Comparison of ENCODE assay signal across 11 cellular contexts in genomic region chr10:102633848-102634247, GRCh38. TPM values are rescaled to one million over a fixed set of nuclear protein-coding genes. Genes with fewer than 3 reads are reported as not detected.
A peak's percentile ranks its signal among the peaks of the same experiment; 100 is the strongest.
DNase-seq lines count a peak whose midpoint lies in the region; FAIRE-seq and TF ChIP-seq lines count a peak whose summit lies in the region.
"Had no signal": no experiment of that assay in that cellular context is flagged by ENCODE, and none has a peak within 500 bp of the region (broad histone marks: within the 10 kb centered on the region; RNA-seq: fewer than 3 reads in every experiment).

No MANE protein-coding gene starts in this region.

- H3K4me1 ChIP-seq in H1 (replicated peaks in 1 of 4; ENCODE audit: control insufficient read depth in 3 of 4, insufficient read depth in 4 of 4, low read length in 3 of 4) (peaks cover 11 to 42% (median 29%) of the 10 kb centered on the region in 4 experiments), vagina (peaks cover 49% of the 10 kb centered on the region)

- H3K27ac Mint-ChIP-seq in activated naive CD4-positive, alpha-beta T cell treated with anti-CD3 and anti-CD28 coated beads, Interleukin-2, amount 50 U/mL, for 24 hours: peak overlapping the region; percentile 68
- H3K27ac Mint-ChIP-seq in nephron: peak overlapping the region; percentile 97 to 100 (median 100)

- POLR2A ChIA-PET in H1 (lab: Charles Lee; ENCODE audit: partially characterized antibody): no interaction called here

- H3K27me3 ChIP-seq in H1 (replicated peaks in 1 of 4; ENCODE audit: control insufficient read depth in 3 of 4, extremely low read depth in 1 of 4, insufficient read depth in 3 of 4, low read length in 3 of 4): no peaks in the 10 kb centered on the region
- no peaks in the 10 kb centered on the region for H3K27me3 ChIP-seq in vagina

- no peak overlapping the region for H3K4me3 Mint-ChIP-seq in activated naive CD4-positive, alpha-beta T cell treated with anti-CD3 and anti-CD28 coated beads, Interleukin-2, amount 50 U/mL, for 24 hours
- peak overlapping the region in 1 of 3 experiments; percentile 52 for H3K4me3 Mint-ChIP-seq in nephron
- H3K4me3 Mint-ChIP-seq: B cell had no signal

- TF ChIP-seq RAD21 in H1 (IDR thresholded peaks at IDR 0.05 in 1 of 2, conservative IDR thresholded peaks at IDR 0.05 in 1 of 2; ENCODE audit: low read depth in 2 of 2, low read length in 2 of 2): no peak

- H4K5ac ChIP-seq in H1 (ENCODE audit: insufficient read length, low read depth, low read length): no peak overlapping the region

- 0 out of 2 replicates have a peak overlapping the region, but pooled peaks have one; percentile 17 for H2BK12ac ChIP-seq in H1 (ENCODE audit: low read depth, low read length)

- no peak overlapping the region for H2BK20ac ChIP-seq in H1 (ENCODE audit: low read length)

- TF ChIP-seq CTCF in H1 (IDR thresholded peaks at IDR 0.05; ENCODE audit: control extremely low read depth in 1 of 3, insufficient read depth in 1 of 3, low read depth in 1 of 3, low read length in 3 of 3): no peak
- TF ChIP-seq CTCF in nephron (IDR thresholded peaks at IDR 0.05; ENCODE audit: unreplicated experiment in 3 of 3): no peak
- no peak for TF ChIP-seq CTCF in vagina (IDR thresholded peaks at IDR 0.05)

- H3K23ac ChIP-seq in H1 (ENCODE audit: insufficient read length): no peak overlapping the region

- H2BK15ac ChIP-seq in H1 (ENCODE audit: low read length): no peak overlapping the region

- no peak for DNase-seq in activated naive CD4-positive, alpha-beta T cell (lab: John Stamatoyannopoulos, UW)
- DNase-seq in H1 (ENCODE audit: low read depth in 1 of 2, low spot score in 2 of 2) (no peak), vagina (ENCODE audit: extremely low spot score in 2 of 2) (no peak), SHP77 (lab: John Stamatoyannopoulos, UW) (no peak), H4 (ENCODE audit: low spot score) (no peak)
- no peak for DNase-seq in stimulated activated CD4-positive, alpha-beta T cell treated with anti-CD3 and anti-CD28 coated beads, Interleukin-15, amount 100 ng/mL, for 24 hours
- DNase-seq: activated T-cell treated with anti-CD3 and anti-CD28 coated beads, Interleukin-2, amount 50 U/mL, for 1 hour had no signal

- H2AFZ ChIP-seq in H1 (ENCODE audit: low read length): no peak overlapping the region

- no peak overlapping the region for H3K18ac ChIP-seq in H1 (ENCODE audit: extremely low read depth, low read length)

- no peak overlapping the region for H3K4ac ChIP-seq in H1 (replicated peaks; ENCODE audit: insufficient read length, low read depth, low read length)

- H3K9ac ChIP-seq in H1 (replicated peaks in 1 of 4; ENCODE audit: extremely low read depth in 1 of 4, low read depth in 3 of 4, low read length in 3 of 4): no peak overlapping the region

- H3K36me3 ChIP-seq in H1 (ENCODE audit: control insufficient read depth in 2 of 4, insufficient read depth in 4 of 4, low read length in 3 of 4): no peaks in the 10 kb centered on the region; a peak in 1 of 8 replicates
- peaks cover 0 to 16% of the 10 kb centered on the region in 2 donors for H3K36me3 ChIP-seq in vagina

- intact Hi-C loops in vagina (cut with DNase I): no loop called here

- no peaks in the 10 kb centered on the region for H3K9me3 Mint-ChIP-seq in activated naive CD4-positive, alpha-beta T cell treated with anti-CD3 and anti-CD28 coated beads, Interleukin-2, amount 50 U/mL, for 24 hours
- H3K9me3 Mint-ChIP-seq in nephron: no peaks in the 10 kb centered on the region

- H4K91ac ChIP-seq in H1 (replicated peaks; ENCODE audit: insufficient read length, low read length): no peak overlapping the region

- H3K4me2 ChIP-seq in H1 (ENCODE audit: insufficient read depth in 1 of 2, low read depth in 2 of 2, low read length in 2 of 2): no peak overlapping the region

- no peak overlapping the region; the same call in 1 of the 2 replicates for H2AK5ac ChIP-seq in H1 (ENCODE audit: low read depth, low read length)

- CTCF ChIA-PET in H1 (lab: Charles Lee; ENCODE audit: partially characterized antibody): interaction anchor here (1.2 to 14.3 kb wide), 3 partner anchors 12 to 39 kb away, joined by 7 to 160 read pairs (median 102); no protein-coding TSS in a partner anchor

- WGBS in H1 (ENCODE audit: extremely low coverage in 1 of 2, insufficient coverage in 1 of 2, insufficient read length in 1 of 2, insufficient replicate concordance in 2 of 2, low coverage in 1 of 2, low lambda C conversion rate in 2 of 2, missing lambda C conversion rate in 1 of 2), 2 experiments: 89% methylated on average over 5 of the region's 5 CpGs; no CpG with 5 or more reads in 1 of the 2 experiments

- no peak overlapping the region for H4K8ac ChIP-seq in H1 (ENCODE audit: extremely low read depth, insufficient read depth, low read length)

- H3K79me2 ChIP-seq in H1 (ENCODE audit: control insufficient read depth in 1 of 2, insufficient read depth in 2 of 2, low read length in 2 of 2): no peaks in the 10 kb centered on the region

- H3K4me1 Mint-ChIP-seq in activated naive CD4-positive, alpha-beta T cell treated with anti-CD3 and anti-CD28 coated beads, Interleukin-2, amount 50 U/mL, for 24 hours: peaks cover 46% of the 10 kb centered on the region
- peaks cover 69% of the 10 kb centered on the region for H3K4me1 Mint-ChIP-seq in nephron

- no peak overlapping the region for H2BK120ac ChIP-seq in H1 (replicated peaks; ENCODE audit: low read depth, low read length)

- 0 out of 2 replicates have a peak overlapping the region, but pooled peaks have one; percentile 24 for H2BK5ac ChIP-seq in H1 (ENCODE audit: low read depth, low read length)

- H3K4me3 ChIP-seq in H1 (ENCODE audit: extremely low read depth in 1 of 4, insufficient read depth in 2 of 4, low read depth in 3 of 4, low read length in 4 of 4) (no peak overlapping the region), vagina (no peak overlapping the region)

- no peak for TF ChIP-seq EP300 in H1 (IDR thresholded peaks at IDR 0.05; ENCODE audit: borderline replicate concordance in 1 of 2, low read depth in 2 of 2, low read length in 2 of 2)

- H4K20me1 ChIP-seq in H1 (replicated peaks in 1 of 2; ENCODE audit: control insufficient read depth in 1 of 2, insufficient read depth in 2 of 2, low read length in 2 of 2): no peaks in the 10 kb centered on the region

- H3K27me3 Mint-ChIP-seq in activated naive CD4-positive, alpha-beta T cell treated with anti-CD3 and anti-CD28 coated beads, Interleukin-2, amount 50 U/mL, for 24 hours: no peaks in the 10 kb centered on the region
- H3K27me3 Mint-ChIP-seq in nephron (ENCODE audit: low read depth): no peaks in the 10 kb centered on the region
- H3K27me3 Mint-ChIP-seq: B cell had no signal

- H3K23me2 ChIP-seq in H1 (ENCODE audit: low read depth, low read length): no peaks in the 10 kb centered on the region

- no peak overlapping the region for H3K56ac ChIP-seq in H1 (replicated peaks; ENCODE audit: insufficient read length, low read depth, low read length)

- no peak overlapping the region for H3K27ac ChIP-seq in H1 (ENCODE audit: low read depth, low read length)
- H3K27ac ChIP-seq in vagina: peak overlapping the region; percentile 60

- no peak overlapping the region for H3K14ac ChIP-seq in H1 (ENCODE audit: insufficient read length)

- no peaks in the 10 kb centered on the region for H3K79me1 ChIP-seq in H1 (ENCODE audit: low read depth, low read length)

- no peak for FAIRE-seq in H1 (lab: Jason Lieb, UNC)
- FAIRE-seq: GM12892 had no signal

- H3K9me3 ChIP-seq in H1 (ENCODE audit: insufficient read depth in 2 of 2, low read depth in 1 of 2, low read length in 1 of 2) (no peaks in the 10 kb centered on the region), vagina (no peaks in the 10 kb centered on the region)

- no peaks in the 10 kb centered on the region for H3K36me3 Mint-ChIP-seq in activated naive CD4-positive, alpha-beta T cell treated with anti-CD3 and anti-CD28 coated beads, Interleukin-2, amount 50 U/mL, for 24 hours
- H3K36me3 Mint-ChIP-seq in nephron (ENCODE audit: low read depth): peaks cover 11% of the 10 kb centered on the region

- TF ChIP-seq POLR2A in H1 (IDR thresholded peaks at IDR 0.05; ENCODE audit: control extremely low read depth in 1 of 2, low read depth in 2 of 2, low read length in 2 of 2): no peak
- no peak for TF ChIP-seq POLR2A in vagina (IDR thresholded peaks at IDR 0.05)

TF ChIP-seq in H1, 55 proteins besides CTCF, POLR2A, EP300 and RAD21 (continues in another document):
- TF ChIP-seq RBBP5 (IDR thresholded peaks at IDR 0.05; ENCODE audit: borderline replicate concordance, low read depth, low read length) (no peak), ATF2 (IDR thresholded peaks at IDR 0.05; ENCODE audit: low read length) (no peak), SP2 (IDR thresholded peaks at IDR 0.05; ENCODE audit: low read length) (no peak), POLR2AphosphoS5 (IDR thresholded peaks at IDR 0.05; ENCODE audit: low read depth, low read length) (no peak), YY1 (IDR thresholded peaks at IDR 0.05; ENCODE audit: low read depth, low read length) (no peak), ASH2L (IDR thresholded peaks at IDR 0.05; ENCODE audit: low read length) (no peak), SAP30 (IDR thresholded peaks at IDR 0.05; ENCODE audit: insufficient read depth, insufficient replicate concordance, low read length) (no peak)

RNA-seq across cellular contexts. Expression of gene TRIM8, which starts 10.4 kb away (rescaled TPM):
- total RNA-seq in H1 (2021; fragmentation: NEBNext Ultra II Directional; extraction: Animal tissue kit (Norgen Biotek cat#: 25700)): 35.4 and 38.8 TPM in 2 replicates
- polyA plus RNA-seq in H1 (2011; rRNA removed): 24.9 and 34.6 TPM in 2 replicates
- 20.5 TPM for polyA plus RNA-seq in H1 (2011; cell fraction: cytosol; rRNA removed)
- 32.2 TPM for polyA plus RNA-seq in H1 (2011; cell fraction: nucleus; rRNA removed)
- polyA plus RNA-seq in H1 (2012, experiment 1 of 2): 36.1 to 44.6 TPM (median 40.7 TPM) in 4 replicates
- polyA plus RNA-seq in H1 (2012, experiment 2 of 2): 42.4 TPM
- polyA plus RNA-seq in H1 (2013, experiment 1 of 2): 15.8 TPM
- 16.3 TPM for polyA plus RNA-seq in H1 (2013, experiment 2 of 2)
- polyA minus RNA-seq in H1 (2011; rRNA and poly(A)+ RNA removed): 14.4 and 15.0 TPM in 2 replicates
- polyA minus RNA-seq in H1 (2011; cell fraction: cytosol; rRNA and poly(A)+ RNA removed): 20.2 TPM
- polyA minus RNA-seq in H1 (2011; cell fraction: nucleus; rRNA and poly(A)+ RNA removed): 21.2 TPM
- 126 TPM for total RNA-seq in vagina
- total RNA-seq in H4 (2014; rRNA removed; shearing (Covaris generic)): 15.8 and 18.5 TPM in 2 replicates
